ENCODE assay signal across 20 cellular contexts in the genomic region with DNA sequence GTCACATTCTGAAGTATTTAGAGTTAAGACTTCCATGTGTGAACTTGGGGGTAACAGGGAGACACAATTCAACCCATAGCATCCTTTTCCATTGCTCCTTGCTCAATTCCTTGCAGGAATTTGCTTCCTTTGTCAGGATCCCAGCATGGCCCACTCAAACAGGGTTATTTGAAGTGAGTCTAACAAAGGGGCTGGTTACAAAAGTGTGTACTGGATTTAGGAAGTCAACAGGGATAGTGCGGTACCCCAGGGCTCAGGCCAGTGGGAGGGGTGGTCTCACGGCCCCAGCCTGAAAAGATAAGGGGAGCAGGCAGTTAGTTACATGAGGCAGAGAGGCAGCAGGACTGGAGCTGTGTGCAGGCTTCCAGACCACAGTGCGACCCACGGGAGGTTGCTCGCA. TPM values are rescaled to one million over a fixed set of nuclear protein-coding genes. Genes with fewer than 3 reads are reported as not detected.
DNase-seq lines count a peak whose midpoint lies in the region; ATAC-seq and TF ChIP-seq lines count a peak whose summit lies in the region.
"Had no signal": no experiment of that assay in that cellular context is flagged by ENCODE, and none has a peak within 500 bp of the region (broad histone marks: within the 10 kb centered on the region; RNA-seq: fewer than 3 reads in every experiment).

No MANE protein-coding gene starts in this region.

- H3K4me2 ChIP-seq in BLaER1 (peak overlapping the region; percentile 85), neural progenitor cell (peak overlapping the region; percentile 21)

- peak; percentile 25 for ATAC-seq in WTC11
- no peak for ATAC-seq in heart right ventricle
- ATAC-seq in GM21381 (IDR thresholded peaks at IDR 0.05; ENCODE audit: unreplicated experiment), result no peak
- ATAC-seq: CD8-positive, alpha-beta T cell had no signal

- H3K4me3 ChIP-seq in BLaER1, result peak overlapping the region; percentile 24
- H3K4me3 ChIP-seq in HUES64 (ENCODE audit: low read length), result no peak overlapping the region
- no peak overlapping the region for H3K4me3 ChIP-seq in neural progenitor cell
- H3K4me3 ChIP-seq in heart right ventricle, result no peak overlapping the region

- H3K79me2 ChIP-seq in neural progenitor cell (ENCODE audit: low read depth), result no peaks in the 10 kb centered on the region

- H3F3A ChIP-seq in neural progenitor cell (ENCODE audit: low read depth), result peaks cover 14% of the 10 kb centered on the region

- H3K9me3 Mint-ChIP-seq in WTC11, result no peaks in the 10 kb centered on the region
- H3K9me3 Mint-ChIP-seq in neural progenitor cell, result peaks cover 2% of the 10 kb centered on the region
- H3K9me3 Mint-ChIP-seq: CD8-positive, alpha-beta T cell had no signal

- no peaks in the 10 kb centered on the region for H4K20me1 ChIP-seq in BLaER1
- no peaks in the 10 kb centered on the region for H4K20me1 ChIP-seq in neural progenitor cell (ENCODE audit: low read depth)

- peaks cover 96% of the 10 kb centered on the region for H3K4me1 ChIP-seq in BLaER1
- 0 out of 2 replicates have a peak, but pooled peaks cover 4% of the 10 kb centered on the region for H3K4me1 ChIP-seq in HUES64 (ENCODE audit: insufficient read depth, low read length)
- peaks cover 16% of the 10 kb centered on the region for H3K4me1 ChIP-seq in neural progenitor cell
- H3K4me1 ChIP-seq in heart right ventricle, result no peaks in the 10 kb centered on the region

- H3K4me3 Mint-ChIP-seq in WTC11 (no peak overlapping the region), neural progenitor cell (no peak overlapping the region)
- H3K4me3 Mint-ChIP-seq: CD8-positive, alpha-beta T cell; HFFc6 had no signal

- H3K27me3 Mint-ChIP-seq in WTC11 (ENCODE audit: low read depth) (no peaks in the 10 kb centered on the region), neural progenitor cell (ENCODE audit: insufficient read depth, low read depth) (peaks cover 14% of the 10 kb centered on the region)

- H3K9me3 ChIP-seq in BLaER1 (no peaks in the 10 kb centered on the region), HUES64 (ENCODE audit: insufficient read depth, low read depth, low read length) (no peaks in the 10 kb centered on the region), neural progenitor cell (ENCODE audit: low read depth) (no peaks in the 10 kb centered on the region), heart right ventricle (no peaks in the 10 kb centered on the region)

- TF ChIP-seq CTCF in WTC11 (IDR thresholded peaks at IDR 0.05), result no peak
- TF ChIP-seq CTCF in neural progenitor cell (IDR thresholded peaks at IDR 0.05), result no peak
- TF ChIP-seq CTCF in heart right ventricle (IDR thresholded peaks at IDR 0.05), result no peak

- 80% methylated on average over 5 of the region's 5 CpGs for WGBS in HUES64
- 79 to 89% methylated on average over 5 of the region's 5 CpGs for WGBS in heart right ventricle, 2 donors

- no peak for DNase-seq in WTC11 (ENCODE audit: low spot score)
- DNase-seq in neural progenitor cell (ENCODE audit: low spot score), result peak; percentile 51
- no peak for DNase-seq in heart right ventricle
- no peak for DNase-seq in NCI-H2227 treated with DMSO at 0.1 percent for 48 hours (lab: John Stamatoyannopoulos, UW)
- no peak for DNase-seq in SK-N-DZ (ENCODE audit: low spot score)
- DNase-seq: 8988T; ACHN; CD8-positive, alpha-beta T cell; COR-L47; DMS153; GF-D8; GOT3; HCEC 1CT; HFFc6; IMR-90; KBM-7 had no signal

- CTCF ChIA-PET in WTC11 (lab: Charles Lee), result interaction anchor here (1.3 to 2.2 kb wide), 2 partner anchors 14 to 18 kb away, joined by 4 to 7 read pairs; partner anchors contain the start of gene LRRC38

- H3K27ac Mint-ChIP-seq in WTC11, result no peak overlapping the region
- H3K27ac Mint-ChIP-seq in neural progenitor cell, result no peak overlapping the region
- H3K27ac Mint-ChIP-seq: CD8-positive, alpha-beta T cell; HFFc6 had no signal

- POLR2A ChIA-PET in WTC11 (lab: Charles Lee), result no interaction called here

- intact Hi-C loops in heart right ventricle (cut with DNase I), result no loop called here

- H3K27ac ChIP-seq in BLaER1 (peak overlapping the region; percentile 98), HUES64 (ENCODE audit: low read depth, low read length) (peak overlapping the region; percentile 41; the same call in 1 of the 2 replicates), neural progenitor cell (no peak overlapping the region), heart right ventricle (no peak overlapping the region)
- H3K27ac ChIP-seq: C4-2B had no signal

- H3K9ac ChIP-seq in BLaER1 (peak overlapping the region; percentile 83), HUES64 (ENCODE audit: low read depth, low read length) (no peak overlapping the region), neural progenitor cell (no peak overlapping the region)

- H2AFZ ChIP-seq in neural progenitor cell (replicated peaks), result no peak overlapping the region

- H3K4me1 Mint-ChIP-seq in WTC11 (peaks cover 17% of the 10 kb centered on the region), neural progenitor cell (peaks cover 11% of the 10 kb centered on the region)

- no peaks in the 10 kb centered on the region for H3K36me3 Mint-ChIP-seq in WTC11
- H3K36me3 Mint-ChIP-seq in neural progenitor cell, result no peaks in the 10 kb centered on the region
- H3K36me3 Mint-ChIP-seq: CD8-positive, alpha-beta T cell had no signal

- H3K36me3 ChIP-seq in BLaER1 (no peaks in the 10 kb centered on the region), HUES64 (ENCODE audit: insufficient read depth, low read length) (no peaks in the 10 kb centered on the region), neural progenitor cell (no peaks in the 10 kb centered on the region), heart right ventricle (no peaks in the 10 kb centered on the region)

- H3K27me3 ChIP-seq in BLaER1, result no peaks in the 10 kb centered on the region
- H3K27me3 ChIP-seq in HUES64 (ENCODE audit: insufficient read depth, low read length), result no peaks in the 10 kb centered on the region
- H3K27me3 ChIP-seq in neural progenitor cell, result no peaks in the 10 kb centered on the region
- peaks cover 0 to 21% (median 5%) of the 10 kb centered on the region in 7 donors for H3K27me3 ChIP-seq in heart right ventricle

TF ChIP-seq in WTC11, 78 proteins besides CTCF, POLR2A, EP300 and RAD21:
- TF ChIP-seq, protein P1, sequence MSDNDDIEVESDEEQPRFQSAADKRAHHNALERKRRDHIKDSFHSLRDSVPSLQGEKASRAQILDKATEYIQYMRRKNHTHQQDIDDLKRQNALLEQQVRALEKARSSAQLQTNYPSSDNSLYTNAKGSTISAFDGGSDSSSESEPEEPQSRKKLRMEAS (CRISPR knock-in tag; IDR thresholded peaks at IDR 0.05), result no peak
- TF ChIP-seq JAZF1 (CRISPR knock-in tag; IDR thresholded peaks at IDR 0.05), result no peak

RNA-seq across cellular contexts. Expression of gene LRRC38, which starts 14.4 kb away (rescaled TPM):
- polyA plus RNA-seq in HUES64 (2013, experiment 1 of 2), result 0.10 TPM
- 0.19 TPM for polyA plus RNA-seq in HUES64 (2013, experiment 2 of 2)
- total RNA-seq in WTC11 (2021) (0.15 to 0.25 TPM (median 0.16 TPM) in 3 replicates), neural progenitor cell (ENCODE audit: low replicate concordance) (not detected in 2 replicates), heart right ventricle (1 to 10 TPM in 4 of 10 donors, under 1 TPM in 4, not detected in 2; 0.20 to 6.7 (median 0.96) TPM)
- polyA plus RNA-seq in heart right ventricle, result 1 to 10 TPM in 1 of 2 donors, under 1 TPM in 1; 0.15 to 4.3 TPM
- not detected in 2 replicates for polyA plus RNA-seq in SK-N-DZ (2014; cell fraction: cytosol; rRNA removed)
- not detected in 2 replicates for polyA plus RNA-seq in SK-N-DZ (2014; cell fraction: nucleus; rRNA removed)
- total RNA-seq: CD8-positive, alpha-beta T cell; HFFc6; IMR-90 had no signal
- polyA plus RNA-seq: IMR-90 had no signal

Comparison
In these comparisons a context has a peak if more than half of its experiments do, and no peak if none do; other contexts are left out.
1. H3K27ac ChIP-seq: peak in BLaER1 (single experiment) and HUES64 (single experiment); none in neural progenitor cell (single experiment) and heart right ventricle (0 of 10).